In the genomic region with DNA sequence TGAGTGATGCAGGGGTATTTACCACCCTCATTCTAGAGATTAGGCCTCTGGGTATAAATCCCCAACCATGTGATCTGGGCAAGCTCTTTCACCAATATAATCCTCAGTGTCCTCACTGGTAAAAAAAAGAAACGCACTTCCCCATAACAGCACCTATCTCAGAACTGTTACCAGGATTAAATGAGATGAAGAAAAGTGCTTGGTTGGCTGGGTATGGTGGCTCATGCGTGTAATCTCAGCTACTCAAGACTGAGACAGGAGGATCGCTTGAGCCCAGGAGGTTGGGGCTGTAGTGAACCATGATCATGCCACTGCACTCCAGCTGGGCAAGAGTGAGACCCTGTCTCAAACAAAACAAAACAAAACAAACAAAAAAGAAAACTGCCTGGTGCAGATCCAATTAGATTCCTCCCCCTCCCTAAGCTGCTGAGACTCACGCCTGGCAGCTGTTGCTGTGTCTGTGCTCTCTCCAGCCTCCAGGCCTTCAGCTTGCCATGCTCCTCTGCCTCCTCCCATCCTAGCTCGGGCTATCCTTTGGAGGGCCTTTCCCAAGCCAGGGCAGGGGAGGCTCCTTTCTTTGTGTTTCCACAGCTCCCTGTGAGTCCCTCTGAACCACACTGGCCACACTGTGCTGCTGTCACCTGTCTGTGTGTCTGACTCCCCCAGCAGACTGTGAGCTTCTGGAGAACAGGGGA, we compare ENCODE assay signal across 1 cellular context.
TF ChIP-seq lines count a peak whose summit lies in the region.

No MANE protein-coding gene starts in this region.

TF ChIP-seq in GM23338, 12 proteins besides CTCF, POLR2A, EP300 and RAD21 (continued from another document):
- TF ChIP-seq, protein P1, sequence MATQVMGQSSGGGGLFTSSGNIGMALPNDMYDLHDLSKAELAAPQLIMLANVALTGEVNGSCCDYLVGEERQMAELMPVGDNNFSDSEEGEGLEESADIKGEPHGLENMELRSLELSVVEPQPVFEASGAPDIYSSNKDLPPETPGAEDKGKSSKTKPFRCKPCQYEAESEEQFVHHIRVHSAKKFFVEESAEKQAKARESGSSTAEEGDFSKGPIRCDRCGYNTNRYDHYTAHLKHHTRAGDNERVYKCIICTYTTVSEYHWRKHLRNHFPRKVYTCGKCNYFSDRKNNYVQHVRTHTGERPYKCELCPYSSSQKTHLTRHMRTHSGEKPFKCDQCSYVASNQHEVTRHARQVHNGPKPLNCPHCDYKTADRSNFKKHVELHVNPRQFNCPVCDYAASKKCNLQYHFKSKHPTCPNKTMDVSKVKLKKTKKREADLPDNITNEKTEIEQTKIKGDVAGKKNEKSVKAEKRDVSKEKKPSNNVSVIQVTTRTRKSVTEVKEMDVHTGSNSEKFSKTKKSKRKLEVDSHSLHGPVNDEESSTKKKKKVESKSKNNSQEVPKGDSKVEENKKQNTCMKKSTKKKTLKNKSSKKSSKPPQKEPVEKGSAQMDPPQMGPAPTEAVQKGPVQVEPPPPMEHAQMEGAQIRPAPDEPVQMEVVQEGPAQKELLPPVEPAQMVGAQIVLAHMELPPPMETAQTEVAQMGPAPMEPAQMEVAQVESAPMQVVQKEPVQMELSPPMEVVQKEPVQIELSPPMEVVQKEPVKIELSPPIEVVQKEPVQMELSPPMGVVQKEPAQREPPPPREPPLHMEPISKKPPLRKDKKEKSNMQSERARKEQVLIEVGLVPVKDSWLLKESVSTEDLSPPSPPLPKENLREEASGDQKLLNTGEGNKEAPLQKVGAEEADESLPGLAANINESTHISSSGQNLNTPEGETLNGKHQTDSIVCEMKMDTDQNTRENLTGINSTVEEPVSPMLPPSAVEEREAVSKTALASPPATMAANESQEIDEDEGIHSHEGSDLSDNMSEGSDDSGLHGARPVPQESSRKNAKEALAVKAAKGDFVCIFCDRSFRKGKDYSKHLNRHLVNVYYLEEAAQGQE (IDR thresholded peaks at IDR 0.05; ENCODE audit: unreplicated experiment): no peak
- TF ChIP-seq, protein P2, sequence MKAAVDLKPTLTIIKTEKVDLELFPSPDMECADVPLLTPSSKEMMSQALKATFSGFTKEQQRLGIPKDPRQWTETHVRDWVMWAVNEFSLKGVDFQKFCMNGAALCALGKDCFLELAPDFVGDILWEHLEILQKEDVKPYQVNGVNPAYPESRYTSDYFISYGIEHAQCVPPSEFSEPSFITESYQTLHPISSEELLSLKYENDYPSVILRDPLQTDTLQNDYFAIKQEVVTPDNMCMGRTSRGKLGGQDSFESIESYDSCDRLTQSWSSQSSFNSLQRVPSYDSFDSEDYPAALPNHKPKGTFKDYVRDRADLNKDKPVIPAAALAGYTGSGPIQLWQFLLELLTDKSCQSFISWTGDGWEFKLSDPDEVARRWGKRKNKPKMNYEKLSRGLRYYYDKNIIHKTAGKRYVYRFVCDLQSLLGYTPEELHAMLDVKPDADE (IDR thresholded peaks at IDR 0.05): no peak
- TF ChIP-seq JUNB (IDR thresholded peaks at IDR 0.05; ENCODE audit: unreplicated experiment) (no peak), POLR2AphosphoS5 (IDR thresholded peaks at IDR 0.05; ENCODE audit: low read depth) (no peak), CREB1 (CRISPR knock-in tag; IDR thresholded peaks at IDR 0.05; ENCODE audit: low read depth) (no peak), STAT1 (IDR thresholded peaks at IDR 0.05; ENCODE audit: unreplicated experiment) (no peak), EZH2phosphoT487 (IDR thresholded peaks at IDR 0.05; ENCODE audit: unreplicated experiment) (no peak), ZNF114 (CRISPR knock-in tag; IDR thresholded peaks at IDR 0.05) (no peak), ZNF331 (CRISPR knock-in tag; IDR thresholded peaks at IDR 0.05; ENCODE audit: low read depth) (no peak), NANOG (IDR thresholded peaks at IDR 0.05; ENCODE audit: borderline replicate concordance) (no peak)
- TF ChIP-seq, protein P3, sequence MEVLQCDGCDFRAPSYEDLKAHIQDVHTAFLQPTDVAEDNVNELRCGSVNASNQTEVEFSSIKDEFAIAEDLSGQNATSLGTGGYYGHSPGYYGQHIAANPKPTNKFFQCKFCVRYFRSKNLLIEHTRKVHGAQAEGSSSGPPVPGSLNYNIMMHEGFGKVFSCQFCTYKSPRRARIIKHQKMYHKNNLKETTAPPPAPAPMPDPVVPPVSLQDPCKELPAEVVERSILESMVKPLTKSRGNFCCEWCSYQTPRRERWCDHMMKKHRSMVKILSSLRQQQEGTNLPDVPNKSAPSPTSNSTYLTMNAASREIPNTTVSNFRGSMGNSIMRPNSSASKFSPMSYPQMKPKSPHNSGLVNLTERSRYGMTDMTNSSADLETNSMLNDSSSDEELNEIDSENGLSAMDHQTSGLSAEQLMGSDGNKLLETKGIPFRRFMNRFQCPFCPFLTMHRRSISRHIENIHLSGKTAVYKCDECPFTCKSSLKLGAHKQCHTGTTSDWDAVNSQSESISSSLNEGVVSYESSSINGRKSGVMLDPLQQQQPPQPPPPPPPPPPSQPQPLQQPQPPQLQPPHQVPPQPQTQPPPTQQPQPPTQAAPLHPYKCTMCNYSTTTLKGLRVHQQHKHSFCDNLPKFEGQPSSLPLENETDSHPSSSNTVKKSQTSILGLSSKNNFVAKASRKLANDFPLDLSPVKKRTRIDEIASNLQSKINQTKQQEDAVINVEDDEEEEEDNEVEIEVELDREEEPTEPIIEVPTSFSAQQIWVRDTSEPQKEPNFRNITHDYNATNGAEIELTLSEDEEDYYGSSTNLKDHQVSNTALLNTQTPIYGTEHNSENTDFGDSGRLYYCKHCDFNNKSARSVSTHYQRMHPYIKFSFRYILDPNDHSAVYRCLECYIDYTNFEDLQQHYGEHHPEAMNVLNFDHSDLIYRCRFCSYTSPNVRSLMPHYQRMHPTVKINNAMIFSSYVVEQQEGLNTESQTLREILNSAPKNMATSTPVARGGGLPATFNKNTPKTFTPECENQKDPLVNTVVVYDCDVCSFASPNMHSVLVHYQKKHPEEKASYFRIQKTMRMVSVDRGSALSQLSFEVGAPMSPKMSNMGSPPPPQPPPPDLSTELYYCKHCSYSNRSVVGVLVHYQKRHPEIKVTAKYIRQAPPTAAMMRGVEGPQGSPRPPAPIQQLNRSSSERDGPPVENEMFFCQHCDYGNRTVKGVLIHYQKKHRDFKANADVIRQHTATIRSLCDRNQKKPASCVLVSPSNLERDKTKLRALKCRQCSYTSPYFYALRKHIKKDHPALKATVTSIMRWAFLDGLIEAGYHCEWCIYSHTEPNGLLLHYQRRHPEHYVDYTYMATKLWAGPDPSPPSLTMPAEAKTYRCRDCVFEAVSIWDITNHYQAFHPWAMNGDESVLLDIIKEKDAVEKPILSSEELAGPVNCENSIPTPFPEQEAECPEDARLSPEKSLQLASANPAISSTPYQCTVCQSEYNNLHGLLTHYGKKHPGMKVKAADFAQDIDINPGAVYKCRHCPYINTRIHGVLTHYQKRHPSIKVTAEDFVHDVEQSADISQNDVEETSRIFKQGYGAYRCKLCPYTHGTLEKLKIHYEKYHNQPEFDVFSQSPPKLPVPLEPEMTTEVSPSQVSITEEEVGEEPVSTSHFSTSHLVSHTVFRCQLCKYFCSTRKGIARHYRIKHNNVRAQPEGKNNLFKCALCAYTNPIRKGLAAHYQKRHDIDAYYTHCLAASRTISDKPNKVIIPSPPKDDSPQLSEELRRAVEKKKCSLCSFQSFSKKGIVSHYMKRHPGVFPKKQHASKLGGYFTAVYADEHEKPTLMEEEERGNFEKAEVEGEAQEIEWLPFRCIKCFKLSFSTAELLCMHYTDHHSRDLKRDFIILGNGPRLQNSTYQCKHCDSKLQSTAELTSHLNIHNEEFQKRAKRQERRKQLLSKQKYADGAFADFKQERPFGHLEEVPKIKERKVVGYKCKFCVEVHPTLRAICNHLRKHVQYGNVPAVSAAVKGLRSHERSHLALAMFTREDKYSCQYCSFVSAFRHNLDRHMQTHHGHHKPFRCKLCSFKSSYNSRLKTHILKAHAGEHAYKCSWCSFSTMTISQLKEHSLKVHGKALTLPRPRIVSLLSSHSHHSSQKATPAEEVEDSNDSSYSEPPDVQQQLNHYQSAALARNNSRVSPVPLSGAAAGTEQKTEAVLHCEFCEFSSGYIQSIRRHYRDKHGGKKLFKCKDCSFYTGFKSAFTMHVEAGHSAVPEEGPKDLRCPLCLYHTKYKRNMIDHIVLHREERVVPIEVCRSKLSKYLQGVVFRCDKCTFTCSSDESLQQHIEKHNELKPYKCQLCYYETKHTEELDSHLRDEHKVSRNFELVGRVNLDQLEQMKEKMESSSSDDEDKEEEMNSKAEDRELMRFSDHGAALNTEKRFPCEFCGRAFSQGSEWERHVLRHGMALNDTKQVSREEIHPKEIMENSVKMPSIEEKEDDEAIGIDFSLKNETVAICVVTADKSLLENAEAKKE (CRISPR knock-in tag; IDR thresholded peaks at IDR 0.05): no peak
